In the genomic region with DNA sequence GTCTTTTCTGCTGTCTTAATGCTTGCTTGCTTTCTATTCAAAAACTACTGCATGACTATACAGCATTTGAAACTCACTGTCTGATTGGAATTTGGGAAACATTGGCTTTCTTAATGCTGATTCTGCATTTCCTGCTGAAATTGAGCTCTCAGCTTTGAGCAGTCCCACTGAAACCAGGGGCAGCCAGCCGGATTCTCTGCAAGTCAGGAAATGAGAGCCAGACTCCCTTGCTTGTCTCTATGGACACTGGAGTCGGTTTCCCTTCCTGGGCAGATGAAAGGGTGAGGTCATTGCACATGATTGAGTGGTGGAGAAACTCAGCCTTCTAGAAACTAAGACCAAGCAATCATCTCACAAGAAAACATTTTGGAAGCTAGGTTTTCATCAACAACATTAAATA, we compare ENCODE assay signal across 10 cellular contexts.
DNase-seq lines count a peak whose midpoint lies in the region; ATAC-seq and TF ChIP-seq lines count a peak whose summit lies in the region.
"Had no signal": no experiment of that assay in that cellular context is flagged by ENCODE, and none has a peak within 500 bp of the region (broad histone marks: within the 10 kb centered on the region; RNA-seq: fewer than 3 reads in every experiment).

No MANE protein-coding gene starts in this region.

- peak overlapping the region; percentile 27 for H3K4me2 ChIP-seq in GM23248 (ENCODE audit: unreplicated experiment)
- H3K4me2 ChIP-seq in hepatocyte, result peak overlapping the region; percentile 52

- H3K27me3 ChIP-seq in GM23248 (replicated peaks; ENCODE audit: insufficient read depth) (no peaks in the 10 kb centered on the region; the same call in 1 of the 2 replicates), hepatocyte (no peaks in the 10 kb centered on the region)

- H3K27ac Mint-ChIP-seq in brain, result peak overlapping the region in 4 of 5 experiments; percentile 88 to 98 (median 96)
- no peak overlapping the region for H3K27ac Mint-ChIP-seq in T-helper 2 cell treated with Interferon-gamma antibody and Interleukin-4, amounts not matched to agents 5 μg/mL and 100 μg/mL, for 36 hours
- H3K27ac Mint-ChIP-seq: natural killer cell had no signal

- no peak overlapping the region for H3K9ac ChIP-seq in GM23248

- TF ChIP-seq CTCF in brain (conservative IDR thresholded peaks at IDR 0.05) (no peak), hepatocyte (IDR thresholded peaks at IDR 0.05; ENCODE audit: poor library complexity) (no peak)

- H3K27me3 Mint-ChIP-seq in brain, result peaks cover 8% of the 10 kb centered on the region
- H3K27me3 Mint-ChIP-seq in T-helper 2 cell treated with Interferon-gamma antibody and Interleukin-4, amounts not matched to agents 5 μg/mL and 100 μg/mL, for 36 hours (ENCODE audit: low read depth), result peaks cover 21% of the 10 kb centered on the region

- peaks cover 20% of the 10 kb centered on the region for H3K4me1 Mint-ChIP-seq in brain
- H3K4me1 Mint-ChIP-seq in T-helper 2 cell treated with Interferon-gamma antibody and Interleukin-4, amounts not matched to agents 5 μg/mL and 100 μg/mL, for 36 hours (ENCODE audit: low read depth), result peaks cover 9% of the 10 kb centered on the region

- peak; percentile 66 for DNase-seq in GM23248
- DNase-seq in hepatocyte (ENCODE audit: low spot score), result peak; percentile 72
- DNase-seq in retina, result peak; percentile 24
- DNase-seq in T-helper 2 cell treated with Interferon-gamma antibody and Interleukin-4, amounts not matched to agents 5 μg/mL and 100 μg/mL, for 36 hours (ENCODE audit: low spot score), result no peak
- DNase-seq in NCI-H187 treated with DMSO at 0.1 percent for 48 hours (lab: John Stamatoyannopoulos, UW), result no peak
- no peak for DNase-seq in erythroblast (lab: John Stamatoyannopoulos, UW)
- DNase-seq: natural killer cell, NCI-H1694 had no signal

- H3K36me3 ChIP-seq in GM23248 (ENCODE audit: low read depth) (no peaks in the 10 kb centered on the region), hepatocyte (replicated peaks; ENCODE audit: insufficient read depth, low read depth) (no peaks in the 10 kb centered on the region)

- in situ Hi-C loops in GM23248 (cut with MboI), result no loop called here

- no peak for ATAC-seq in HG03442 (IDR thresholded peaks at IDR 0.05; ENCODE audit: unreplicated experiment)
- ATAC-seq: natural killer cell had no signal

- H2AFZ ChIP-seq in GM23248 (no peak overlapping the region), hepatocyte (no peak overlapping the region)

- H3K4me3 ChIP-seq in GM23248 (no peak overlapping the region; the same call in 1 of the 2 replicates), hepatocyte (no peak overlapping the region)

- peaks cover 5 to 14% (median 11%) of the 10 kb centered on the region in 5 experiments for H3K9me3 Mint-ChIP-seq in brain
- H3K9me3 Mint-ChIP-seq in T-helper 2 cell treated with Interferon-gamma antibody and Interleukin-4, amounts not matched to agents 5 μg/mL and 100 μg/mL, for 36 hours, result peaks cover 15% of the 10 kb centered on the region
- H3K9me3 Mint-ChIP-seq: natural killer cell had no signal

- H3K9me2 ChIP-seq in GM23248 (ENCODE audit: insufficient read depth) (no peaks in the 10 kb centered on the region), hepatocyte (replicated peaks; ENCODE audit: insufficient read depth) (no peaks in the 10 kb centered on the region)

- H3K79me2 ChIP-seq in GM23248 (ENCODE audit: insufficient read depth) (no peaks in the 10 kb centered on the region), hepatocyte (no peaks in the 10 kb centered on the region)

- H3K4me1 ChIP-seq in GM23248 (ENCODE audit: insufficient read depth), result peaks cover 9% of the 10 kb centered on the region
- H3K4me1 ChIP-seq in hepatocyte (ENCODE audit: insufficient read depth), result peaks cover 13% of the 10 kb centered on the region

- no peaks in the 10 kb centered on the region for H4K20me1 ChIP-seq in GM23248 (ENCODE audit: insufficient read depth)
- H4K20me1 ChIP-seq in hepatocyte (ENCODE audit: insufficient read depth, poor library complexity, severe bottlenecking), result no peaks in the 10 kb centered on the region

- H3K9me3 ChIP-seq in GM23248 (ENCODE audit: low read depth) (no peaks in the 10 kb centered on the region), hepatocyte (ENCODE audit: low read depth) (no peaks in the 10 kb centered on the region)

- peak overlapping the region in 4 of 5 experiments; percentile 5 to 58 (median 26) for H3K4me3 Mint-ChIP-seq in brain
- H3K4me3 Mint-ChIP-seq in T-helper 2 cell treated with Interferon-gamma antibody and Interleukin-4, amounts not matched to agents 5 μg/mL and 100 μg/mL, for 36 hours, result no peak overlapping the region
- H3K4me3 Mint-ChIP-seq: natural killer cell had no signal

- H3K36me3 Mint-ChIP-seq in brain, result no peaks in the 10 kb centered on the region
- H3K36me3 Mint-ChIP-seq in T-helper 2 cell treated with Interferon-gamma antibody and Interleukin-4, amounts not matched to agents 5 μg/mL and 100 μg/mL, for 36 hours (ENCODE audit: low read depth), result no peaks in the 10 kb centered on the region
- H3K36me3 Mint-ChIP-seq: natural killer cell had no signal

- H3K27ac ChIP-seq in GM23248 (no peak overlapping the region), hepatocyte (peak overlapping the region; percentile 67)

- TF ChIP-seq POLR2A in erythroblast (IDR thresholded peaks at IDR 0.05; ENCODE audit: low read length), result no peak

- H3F3A ChIP-seq in GM23248 (ENCODE audit: insufficient read depth), result no peaks in the 10 kb centered on the region

- 10 to 17% methylated on average over 2 of the region's 2 CpGs for WGBS in GM23248 (ENCODE audit: low coverage in 1 of 2, low lambda C conversion rate in 2 of 2, missing lambda C conversion rate in 2 of 2), 2 experiments
- 51% methylated on average over 2 of the region's 2 CpGs for WGBS in hepatocyte (ENCODE audit: low lambda C conversion rate, missing lambda C conversion rate)

Comparison
In these comparisons a context has a peak if more than half of its experiments do, and no peak if none do; other contexts are left out.
1. DNase-seq: peak in GM23248 (single experiment), hepatocyte (single experiment) and retina (single experiment); none in T-helper 2 cell treated with Interferon-gamma antibody and Interleukin-4, amounts not matched to agents 5 μg/mL and 100 μg/mL, for 36 hours (single experiment), NCI-H187 treated with DMSO at 0.1 percent for 48 hours (single experiment) and erythroblast (0 of 2).